In genomic region chr2:28506112-28506511, GRCh38 we compare ENCODE assay signal across 25 cellular contexts. TPM values are rescaled to one million over a fixed set of nuclear protein-coding genes. Genes with fewer than 3 reads are reported as not detected.
DNase-seq lines count a peak whose midpoint lies in the region; ATAC-seq and TF ChIP-seq lines count a peak whose summit lies in the region.
"Had no signal": no experiment of that assay in that cellular context is flagged by ENCODE, and none has a peak within 500 bp of the region (broad histone marks: within the 10 kb centered on the region; RNA-seq: fewer than 3 reads in every experiment).

No MANE protein-coding gene starts in this region.

- CTCF ChIA-PET in WTC11 (lab: Charles Lee) = no interaction called here

- no peak overlapping the region for H3K4me3 Mint-ChIP-seq in activated T-cell treated with anti-CD3 and anti-CD28 coated beads, Interleukin-2, amount 50 U/mL, for 4 hours
- no peak overlapping the region for H3K4me3 Mint-ChIP-seq in WTC11
- H3K4me3 Mint-ChIP-seq: activated CD8-positive, alpha-beta memory T cell treated with anti-CD3 and anti-CD28 coated beads, Interleukin-2, amount 10 ng/mL, durations not matched to agents 7 days and 5 days; effector memory CD8-positive, alpha-beta T cell; neural progenitor cell had no signal

- no peaks in the 10 kb centered on the region for H3K9me3 Mint-ChIP-seq in activated T-cell treated with anti-CD3 and anti-CD28 coated beads, Interleukin-2, amount 50 U/mL, for 4 hours
- no peaks in the 10 kb centered on the region for H3K9me3 Mint-ChIP-seq in WTC11
- H3K9me3 Mint-ChIP-seq: effector memory CD8-positive, alpha-beta T cell; neural progenitor cell had no signal

- intact Hi-C loops in posterior cingulate gyrus (cut with DNase I) = no loop called here

- no peaks in the 10 kb centered on the region for H3K36me3 Mint-ChIP-seq in activated T-cell treated with anti-CD3 and anti-CD28 coated beads, Interleukin-2, amount 50 U/mL, for 4 hours (ENCODE audit: insufficient read depth)
- H3K36me3 Mint-ChIP-seq in WTC11 = no peaks in the 10 kb centered on the region
- H3K36me3 Mint-ChIP-seq: activated CD8-positive, alpha-beta memory T cell treated with anti-CD3 and anti-CD28 coated beads, Interleukin-2, amount 10 ng/mL, durations not matched to agents 7 days and 5 days; neural progenitor cell had no signal

- peak; percentile 38 to 48 for ATAC-seq in activated T-cell treated with anti-CD3 and anti-CD28 coated beads, Interleukin-2, amount 50 U/mL, for 4 hours
- ATAC-seq in HG02981 (IDR thresholded peaks at IDR 0.05; ENCODE audit: unreplicated experiment) (no peak), WTC11 (no peak)
- ATAC-seq: activated CD8-positive, alpha-beta memory T cell treated with anti-CD3 and anti-CD28 coated beads, Interleukin-2, amount 10 ng/mL, durations not matched to agents 7 days and 5 days; effector memory CD8-positive, alpha-beta T cell; esophagus mucosa; gastrocnemius medialis had no signal

- peaks cover 9% of the 10 kb centered on the region for H3K4me1 Mint-ChIP-seq in activated T-cell treated with anti-CD3 and anti-CD28 coated beads, Interleukin-2, amount 50 U/mL, for 4 hours (ENCODE audit: low read depth)
- H3K4me1 Mint-ChIP-seq in WTC11 = no peaks in the 10 kb centered on the region

- DNase-seq in activated T-cell treated with anti-CD3 and anti-CD28 coated beads, Interleukin-2, amount 50 U/mL, for 4 hours = no peak
- no peak for DNase-seq in activated T-cell treated with anti-CD3 and anti-CD28 coated beads, Interleukin-2, amount 50 U/mL, for 1 hour
- DNase-seq in NCI-H226 = peak; percentile 39
- DNase-seq in glomerular visceral epithelial cell (ENCODE audit: extremely low spot score) = peak; percentile 43
- DNase-seq in putamen (ENCODE audit: low spot score) = peak; percentile 80
- no peak for DNase-seq in posterior cingulate gyrus
- DNase-seq in WTC11 (ENCODE audit: low spot score) = no peak
- DNase-seq: ACHN; activated CD8-positive, alpha-beta memory T cell treated with anti-CD3 and anti-CD28 coated beads, Interleukin-2, amount 10 ng/mL, durations not matched to agents 7 days and 5 days; activated gamma-delta T cell; adrenal gland; Caco-2; DMS79 treated with DMSO at 0.1 percent for 48 hours; effector memory CD8-positive, alpha-beta T cell; gastrocnemius medialis; NCI-H1436; NCI-H2107; PC-9; Right ventricle myocardium superior; stimulated activated CD4-positive, alpha-beta T cell treated with anti-CD3 and anti-CD28 coated beads, Interleukin-2, amount 100 ng/mL, for 24 hours; T1000; testis had no signal

- POLR2A ChIA-PET in WTC11 (lab: Charles Lee) = no interaction called here

- no peak for TF ChIP-seq CTCF in WTC11 (IDR thresholded peaks at IDR 0.05)

- no peak overlapping the region for H3K27ac Mint-ChIP-seq in WTC11
- H3K27ac Mint-ChIP-seq: activated CD8-positive, alpha-beta memory T cell treated with anti-CD3 and anti-CD28 coated beads, Interleukin-2, amount 10 ng/mL, durations not matched to agents 7 days and 5 days; neural progenitor cell had no signal

- H3K27me3 Mint-ChIP-seq in activated T-cell treated with anti-CD3 and anti-CD28 coated beads, Interleukin-2, amount 50 U/mL, for 4 hours (ENCODE audit: low read depth) = no peaks in the 10 kb centered on the region
- H3K27me3 Mint-ChIP-seq in WTC11 (ENCODE audit: low read depth) = 0 out of 2 replicates have a peak, but pooled peaks cover 3% of the 10 kb centered on the region

TF ChIP-seq in WTC11, 78 proteins besides CTCF, POLR2A, EP300 and RAD21 (continues in another document):
- no peak for TF ChIP-seq TCF7 (CRISPR knock-in tag; IDR thresholded peaks at IDR 0.05; ENCODE audit: low read depth)
- TF ChIP-seq, protein P1, sequence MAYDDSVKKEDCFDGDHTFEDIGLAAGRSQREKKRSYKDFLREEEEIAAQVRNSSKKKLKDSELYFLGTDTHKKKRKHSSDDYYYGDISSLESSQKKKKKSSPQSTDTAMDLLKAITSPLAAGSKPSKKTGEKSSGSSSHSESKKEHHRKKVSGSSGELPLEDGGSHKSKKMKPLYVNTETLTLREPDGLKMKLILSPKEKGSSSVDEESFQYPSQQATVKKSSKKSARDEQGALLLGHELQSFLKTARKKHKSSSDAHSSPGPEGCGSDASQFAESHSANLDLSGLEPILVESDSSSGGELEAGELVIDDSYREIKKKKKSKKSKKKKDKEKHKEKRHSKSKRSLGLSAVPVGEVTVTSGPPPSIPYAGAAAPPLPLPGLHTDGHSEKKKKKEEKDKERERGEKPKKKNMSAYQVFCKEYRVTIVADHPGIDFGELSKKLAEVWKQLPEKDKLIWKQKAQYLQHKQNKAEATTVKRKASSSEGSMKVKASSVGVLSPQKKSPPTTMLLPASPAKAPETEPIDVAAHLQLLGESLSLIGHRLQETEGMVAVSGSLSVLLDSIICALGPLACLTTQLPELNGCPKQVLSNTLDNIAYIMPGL (CRISPR knock-in tag; IDR thresholded peaks at IDR 0.05) = no peak
- no peak for TF ChIP-seq FOXJ3 (CRISPR knock-in tag; IDR thresholded peaks at IDR 0.05; ENCODE audit: borderline replicate concordance)
- no peak for TF ChIP-seq ZNF232 (CRISPR knock-in tag; IDR thresholded peaks at IDR 0.05)
- TF ChIP-seq, protein P2, sequence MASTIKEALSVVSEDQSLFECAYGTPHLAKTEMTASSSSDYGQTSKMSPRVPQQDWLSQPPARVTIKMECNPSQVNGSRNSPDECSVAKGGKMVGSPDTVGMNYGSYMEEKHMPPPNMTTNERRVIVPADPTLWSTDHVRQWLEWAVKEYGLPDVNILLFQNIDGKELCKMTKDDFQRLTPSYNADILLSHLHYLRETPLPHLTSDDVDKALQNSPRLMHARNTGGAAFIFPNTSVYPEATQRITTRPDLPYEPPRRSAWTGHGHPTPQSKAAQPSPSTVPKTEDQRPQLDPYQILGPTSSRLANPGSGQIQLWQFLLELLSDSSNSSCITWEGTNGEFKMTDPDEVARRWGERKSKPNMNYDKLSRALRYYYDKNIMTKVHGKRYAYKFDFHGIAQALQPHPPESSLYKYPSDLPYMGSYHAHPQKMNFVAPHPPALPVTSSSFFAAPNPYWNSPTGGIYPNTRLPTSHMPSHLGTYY (CRISPR knock-in tag; IDR thresholded peaks at IDR 0.05) = no peak
- TF ChIP-seq, protein P3, sequence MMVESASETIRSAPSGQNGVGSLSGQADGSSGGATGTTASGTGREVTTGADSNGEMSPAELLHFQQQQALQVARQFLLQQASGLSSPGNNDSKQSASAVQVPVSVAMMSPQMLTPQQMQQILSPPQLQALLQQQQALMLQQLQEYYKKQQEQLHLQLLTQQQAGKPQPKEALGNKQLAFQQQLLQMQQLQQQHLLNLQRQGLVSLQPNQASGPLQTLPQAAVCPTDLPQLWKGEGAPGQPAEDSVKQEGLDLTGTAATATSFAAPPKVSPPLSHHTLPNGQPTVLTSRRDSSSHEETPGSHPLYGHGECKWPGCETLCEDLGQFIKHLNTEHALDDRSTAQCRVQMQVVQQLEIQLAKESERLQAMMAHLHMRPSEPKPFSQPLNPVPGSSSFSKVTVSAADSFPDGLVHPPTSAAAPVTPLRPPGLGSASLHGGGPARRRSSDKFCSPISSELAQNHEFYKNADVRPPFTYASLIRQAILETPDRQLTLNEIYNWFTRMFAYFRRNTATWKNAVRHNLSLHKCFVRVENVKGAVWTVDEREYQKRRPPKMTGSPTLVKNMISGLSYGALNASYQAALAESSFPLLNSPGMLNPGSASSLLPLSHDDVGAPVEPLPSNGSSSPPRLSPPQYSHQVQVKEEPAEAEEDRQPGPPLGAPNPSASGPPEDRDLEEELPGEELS (CRISPR knock-in tag; IDR thresholded peaks at IDR 0.05) = no peak
- TF ChIP-seq ZNF425 (CRISPR knock-in tag; conservative IDR thresholded peaks at IDR 0.05) = no peak
- no peak for TF ChIP-seq TEAD1 (CRISPR knock-in tag; IDR thresholded peaks at IDR 0.05)
- no peak for TF ChIP-seq FOXK1 (CRISPR knock-in tag; IDR thresholded peaks at IDR 0.05)
- TF ChIP-seq AR (CRISPR knock-in tag; IDR thresholded peaks at IDR 0.05) = no peak

RNA-seq across cellular contexts. Expression of gene PLB1, which starts 10.3 kb away (rescaled TPM):
- total RNA-seq in activated T-cell treated with anti-CD3 and anti-CD28 coated beads, Interleukin-2, amount 50 U/mL, for 4 hours = under 1 TPM in 2 of 3 donors, not detected in 1; 0.05 to 0.10 TPM
- 0.27 to 0.44 TPM (median 0.39 TPM) in 3 replicates for total RNA-seq in WTC11 (2021)

Comparison
In these comparisons a context has a peak if more than half of its experiments do, and no peak if none do; other contexts are left out.
1. ATAC-seq: peak in activated T-cell treated with anti-CD3 and anti-CD28 coated beads, Interleukin-2, amount 50 U/mL, for 4 hours (2 of 2); none in HG02981 (single experiment) and WTC11 (single experiment).
2. DNase-seq: peak in NCI-H226 (single experiment), glomerular visceral epithelial cell (single experiment) and putamen (single experiment); none in activated T-cell treated with anti-CD3 and anti-CD28 coated beads, Interleukin-2, amount 50 U/mL, for 4 hours (single experiment), activated T-cell treated with anti-CD3 and anti-CD28 coated beads, Interleukin-2, amount 50 U/mL, for 1 hour (single experiment), posterior cingulate gyrus (0 of 10) and WTC11 (single experiment).